ENCODE assay signal across 11 cellular contexts in genomic region chr3:105598047-105598796, GRCh38.
DNase-seq lines count a peak whose midpoint lies in the region; ATAC-seq and TF ChIP-seq lines count a peak whose summit lies in the region.
"Had no signal": no experiment of that assay in that cellular context is flagged by ENCODE, and none has a peak within 500 bp of the region (broad histone marks: within the 10 kb centered on the region; RNA-seq: fewer than 3 reads in every experiment).

No MANE protein-coding gene starts in this region.

- no peak overlapping the region for H3K4me3 Mint-ChIP-seq in chondrocyte (ENCODE audit: unreplicated experiment)
- H3K4me3 Mint-ChIP-seq in naive thymus-derived CD8-positive, alpha-beta T cell = no peak overlapping the region

- no peaks in the 10 kb centered on the region for H3K36me3 Mint-ChIP-seq in chondrocyte (ENCODE audit: low read depth)
- no peaks in the 10 kb centered on the region for H3K36me3 Mint-ChIP-seq in naive thymus-derived CD8-positive, alpha-beta T cell

- H3K4me1 Mint-ChIP-seq in chondrocyte (ENCODE audit: low read depth) = peaks cover 22% of the 10 kb centered on the region
- no peaks in the 10 kb centered on the region for H3K4me1 Mint-ChIP-seq in naive thymus-derived CD8-positive, alpha-beta T cell

- no peak for ATAC-seq in naive thymus-derived CD8-positive, alpha-beta T cell
- ATAC-seq in GM21381 (IDR thresholded peaks at IDR 0.05; ENCODE audit: unreplicated experiment) = no peak

- H3K27ac Mint-ChIP-seq in chondrocyte (ENCODE audit: unreplicated experiment) = peak overlapping the region; percentile 84
- no peak overlapping the region for H3K27ac Mint-ChIP-seq in naive thymus-derived CD8-positive, alpha-beta T cell

- H3K27me3 Mint-ChIP-seq in chondrocyte (ENCODE audit: low read depth) = no peaks in the 10 kb centered on the region
- peaks cover 0 to 3% (median 0%) of the 10 kb centered on the region in 5 donors for H3K27me3 Mint-ChIP-seq in naive thymus-derived CD8-positive, alpha-beta T cell

- POLR2A ChIA-PET in naive thymus-derived CD8-positive, alpha-beta T cell (lab: Charles Lee) = no interaction called here

- no peak for TF ChIP-seq CTCF in chondrocyte (IDR thresholded peaks at IDR 0.05)

- H3K9me3 Mint-ChIP-seq in chondrocyte (ENCODE audit: low read depth) = peaks cover 5% of the 10 kb centered on the region
- no peaks in the 10 kb centered on the region for H3K9me3 Mint-ChIP-seq in naive thymus-derived CD8-positive, alpha-beta T cell

- peak; percentile 98 for DNase-seq in EL
- peak; percentile 98 for DNase-seq in NCI-H226
- DNase-seq in chondrocyte (ENCODE audit: low spot score) = no peak
- peak; percentile 65 for DNase-seq in myocyte (ENCODE audit: low read depth)
- no peak for DNase-seq in naive thymus-derived CD8-positive, alpha-beta T cell
- no peak for DNase-seq in activated naive CD4-positive, alpha-beta T cell (lab: John Stamatoyannopoulos, UW)
- DNase-seq in T-helper 2 cell = no peak
- DNase-seq: activated effector memory CD4-positive, alpha-beta T cell treated with Interleukin-2 at 50 U/mL for 16 hours; DMS79 treated with DMSO at 0.1 percent for 48 hours; NCI-H146 had no signal

Comparison
In these comparisons a context has a peak if more than half of its experiments do, and no peak if none do; other contexts are left out.
1. DNase-seq: peak in EL (single experiment), NCI-H226 (single experiment) and myocyte (single experiment); none in chondrocyte (single experiment), naive thymus-derived CD8-positive, alpha-beta T cell (0 of 10), activated naive CD4-positive, alpha-beta T cell (0 of 4) and T-helper 2 cell (0 of 5).